In the genomic region with DNA sequence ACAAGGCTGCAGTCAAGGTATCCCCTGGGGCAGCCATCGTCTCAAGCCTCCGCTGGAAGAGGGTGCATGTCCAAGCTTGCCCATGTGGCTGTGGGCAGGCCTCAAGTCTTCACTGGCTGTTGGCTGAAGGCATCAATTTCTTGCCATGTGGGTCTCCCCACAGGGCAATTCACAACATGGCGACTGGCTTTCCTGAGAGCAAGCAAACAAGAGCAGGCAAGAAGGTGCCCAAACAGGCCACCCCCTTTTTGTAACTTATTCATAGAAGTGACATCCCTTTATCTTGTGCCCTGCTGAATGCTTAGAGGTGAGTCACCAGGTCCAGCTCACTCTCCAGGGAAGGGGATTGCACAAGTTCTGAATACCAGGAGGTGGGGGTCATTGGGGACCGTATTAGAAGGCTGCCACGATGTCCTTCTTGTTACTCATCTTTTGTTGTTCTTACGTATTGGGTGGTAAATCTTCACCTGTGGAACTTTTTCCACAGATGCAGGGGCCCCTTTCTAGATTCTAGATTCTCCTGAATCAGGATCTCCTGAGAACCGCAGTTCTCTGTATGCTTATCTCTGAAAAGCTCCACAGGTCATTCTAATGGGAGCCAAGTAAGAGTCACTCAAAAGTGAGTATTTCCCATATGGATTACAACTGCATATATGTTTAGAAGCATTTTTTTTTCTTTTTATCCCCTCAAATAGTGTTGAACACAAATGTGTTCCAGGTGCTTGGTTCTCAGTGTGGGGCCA, we compare ENCODE assay signal across 10 cellular contexts. TPM values are rescaled to one million over a fixed set of nuclear protein-coding genes. Genes with fewer than 3 reads are reported as not detected.
A peak's percentile ranks its signal among the peaks of the same experiment; 100 is the strongest.
DNase-seq lines count a peak whose midpoint lies in the region; ATAC-seq, FAIRE-seq and TF ChIP-seq lines count a peak whose summit lies in the region.
"Had no signal": no experiment of that assay in that cellular context is flagged by ENCODE, and none has a peak within 500 bp of the region (broad histone marks: within the 10 kb centered on the region; RNA-seq: fewer than 3 reads in every experiment).

No MANE protein-coding gene starts in this region.

- intact Hi-C loops in activated CD4-positive, alpha-beta memory T cell treated with anti-CD3 and anti-CD28 coated beads for 36 hours (cut with micrococcal nuclease), result no loop called here
- intact Hi-C loops in MCF 10A (cut with micrococcal nuclease) (loop anchor here (2.0 kb wide), 1 partner anchor 15 kb away; no protein-coding TSS in a partner anchor), aorta (cut with DNase I) (no loop called here)

- peak; percentile 4 for DNase-seq in activated CD4-positive, alpha-beta memory T cell treated with anti-CD3 and anti-CD28 coated beads for 36 hours
- DNase-seq in activated CD4-positive, alpha-beta memory T cell treated with anti-CD3 and anti-CD28 coated beads, Interleukin-2, amount 10 ng/mL, durations not matched to agents 7 days and 5 days, result no peak
- DNase-seq in MCF 10A (ENCODE audit: unreplicated experiment) (peak; percentile 96), aorta (peak in 1 of 2 donors; percentile 75), D721Med (ENCODE audit: insufficient read length, low spot score) (no peak), ecto neural progenitor cell (ENCODE audit: low spot score) (no peak)
- DNase-seq: activated CD8-positive, alpha-beta T cell treated with anti-CD3 and anti-CD28 coated beads for 36 hours; DND-41 had no signal

- no peak overlapping the region for H3K4me3 Mint-ChIP-seq in activated CD4-positive, alpha-beta memory T cell treated with anti-CD3 and anti-CD28 coated beads for 36 hours
- H3K4me3 Mint-ChIP-seq in activated CD4-positive, alpha-beta memory T cell treated with anti-CD3 and anti-CD28 coated beads, Interleukin-2, amount 10 ng/mL, durations not matched to agents 7 days and 5 days, result no peak overlapping the region
- H3K4me3 Mint-ChIP-seq in MCF 10A (ENCODE audit: unreplicated experiment), result peak overlapping the region; percentile 49
- H3K4me3 Mint-ChIP-seq: activated CD8-positive, alpha-beta T cell treated with anti-CD3 and anti-CD28 coated beads for 36 hours had no signal

- no peaks in the 10 kb centered on the region for H3K36me3 Mint-ChIP-seq in activated CD4-positive, alpha-beta memory T cell treated with anti-CD3 and anti-CD28 coated beads for 36 hours
- H3K36me3 Mint-ChIP-seq in activated CD4-positive, alpha-beta memory T cell treated with anti-CD3 and anti-CD28 coated beads, Interleukin-2, amount 10 ng/mL, durations not matched to agents 7 days and 5 days (ENCODE audit: low read depth), result no peaks in the 10 kb centered on the region
- H3K36me3 Mint-ChIP-seq in MCF 10A (ENCODE audit: insufficient read depth, unreplicated experiment), result no peaks in the 10 kb centered on the region

- H3K9me3 ChIP-seq in liver (ENCODE audit: control insufficient read depth in 4 of 4, low read length in 3 of 4) (no peaks in the 10 kb centered on the region), aorta (ENCODE audit: control insufficient read depth, low read length) (no peaks in the 10 kb centered on the region)

- CTCF ChIA-PET in activated CD4-positive, alpha-beta memory T cell treated with anti-CD3 and anti-CD28 coated beads for 36 hours (lab: Charles Lee), result interaction anchor here (0.6 to 1.6 kb wide), 4 partner anchors 14 to 748 kb away, joined by 3 to 5 read pairs (median 3); no protein-coding TSS in a partner anchor
- CTCF ChIA-PET in activated CD4-positive, alpha-beta memory T cell treated with anti-CD3 and anti-CD28 coated beads, Interleukin-2, amount 10 ng/mL, durations not matched to agents 7 days and 5 days (lab: Charles Lee), result interaction anchor here (0.5 to 1.7 kb wide), 3 partner anchors 21 to 79 kb away, joined by 3 to 8 read pairs (median 4); no protein-coding TSS in a partner anchor
- CTCF ChIA-PET in MCF 10A (lab: Yijun Ruan, JAX), result interaction anchor here (0.7 to 4.1 kb wide), 10 partner anchors 11 to 215 kb away, joined by 3 to 55 read pairs (median 4); no protein-coding TSS in a partner anchor

- H3K27ac ChIP-seq in liver (ENCODE audit: low read depth in 1 of 2, low read length in 2 of 2) (peak overlapping the region; percentile 43 to 47), aorta (ENCODE audit: low read depth in 1 of 2, low read length in 2 of 2) (peak overlapping the region in 1 of 2 donors; percentile 0)

- no peaks in the 10 kb centered on the region for H3K36me3 ChIP-seq in liver (ENCODE audit: control insufficient read depth in 4 of 4, insufficient read depth in 3 of 4, low read depth in 1 of 4, low read length in 3 of 4)
- no peaks in the 10 kb centered on the region for H3K36me3 ChIP-seq in aorta (ENCODE audit: control insufficient read depth in 1 of 2, insufficient read depth in 2 of 2, low read length in 1 of 2)

- no peak for TF ChIP-seq CTCF in MCF 10A (IDR thresholded peaks at IDR 0.05; ENCODE audit: unreplicated experiment)
- TF ChIP-seq CTCF in liver (IDR thresholded peaks at IDR 0.05; ENCODE audit: low read depth, low read length, missing input control), result no peak
- TF ChIP-seq CTCF in D721Med (IDR thresholded peaks at IDR 0.05; ENCODE audit: insufficient read depth, missing control alignments), result no peak

- POLR2A ChIA-PET in activated CD4-positive, alpha-beta memory T cell treated with anti-CD3 and anti-CD28 coated beads for 36 hours (lab: Charles Lee), result no interaction called here
- POLR2A ChIA-PET in activated CD4-positive, alpha-beta memory T cell treated with anti-CD3 and anti-CD28 coated beads, Interleukin-2, amount 10 ng/mL, durations not matched to agents 7 days and 5 days (lab: Charles Lee), result no interaction called here
- POLR2A ChIA-PET in MCF 10A (lab: Yijun Ruan, JAX), result interaction anchor here (0.6 to 4.1 kb wide), 25 partner anchors 11 to 1262 kb away, joined by 3 to 82 read pairs (median 4); partner anchors contain the start of genes MICAL2 and USP47

- no TSS peak for BruUV-seq in MCF 10A (replicated peaks; lab: Mats Ljungman, UMichigan)

- ATAC-seq in aorta (ENCODE audit: low FRiP score) (peak; percentile 42), GM18861 (IDR thresholded peaks at IDR 0.05; ENCODE audit: unreplicated experiment) (no peak)
- ATAC-seq: activated CD8-positive, alpha-beta T cell treated with anti-CD3 and anti-CD28 coated beads for 36 hours had no signal

- FAIRE-seq in D721Med (lab: Jason Lieb, UNC), result no peak

- no peaks in the 10 kb centered on the region for H3K9me3 Mint-ChIP-seq in activated CD4-positive, alpha-beta memory T cell treated with anti-CD3 and anti-CD28 coated beads for 36 hours
- peaks cover 3% of the 10 kb centered on the region for H3K9me3 Mint-ChIP-seq in activated CD4-positive, alpha-beta memory T cell treated with anti-CD3 and anti-CD28 coated beads, Interleukin-2, amount 10 ng/mL, durations not matched to agents 7 days and 5 days
- H3K9me3 Mint-ChIP-seq in MCF 10A (ENCODE audit: unreplicated experiment), result no peaks in the 10 kb centered on the region

- H3K27me3 Mint-ChIP-seq in activated CD4-positive, alpha-beta memory T cell treated with anti-CD3 and anti-CD28 coated beads for 36 hours, result no peaks in the 10 kb centered on the region
- peaks cover 10% of the 10 kb centered on the region for H3K27me3 Mint-ChIP-seq in activated CD4-positive, alpha-beta memory T cell treated with anti-CD3 and anti-CD28 coated beads, Interleukin-2, amount 10 ng/mL, durations not matched to agents 7 days and 5 days
- no peaks in the 10 kb centered on the region for H3K27me3 Mint-ChIP-seq in MCF 10A (ENCODE audit: insufficient read depth, unreplicated experiment)
- H3K27me3 Mint-ChIP-seq: activated CD8-positive, alpha-beta T cell treated with anti-CD3 and anti-CD28 coated beads for 36 hours had no signal

- peaks cover 8 to 24% (median 17%) of the 10 kb centered on the region in 4 donors for H3K4me1 ChIP-seq in liver (ENCODE audit: control insufficient read depth in 4 of 4, insufficient read depth in 4 of 4, low read length in 3 of 4)
- H3K4me1 ChIP-seq in aorta (ENCODE audit: control insufficient read depth in 1 of 2, insufficient read depth in 2 of 2, low read length in 2 of 2), result no peaks in the 10 kb centered on the region

- H3K4me3 ChIP-seq in liver (ENCODE audit: low read depth in 1 of 3, low read length in 3 of 3) (no peak overlapping the region), aorta (ENCODE audit: low read length in 2 of 2) (no peak overlapping the region)

- WGBS in liver, result 58% methylated on average over 7 of the region's 7 CpGs
- WGBS in aorta, 2 donors, result 55 to 65% methylated on average over 7 of the region's 7 CpGs

- no peak for TF ChIP-seq RAD21 in liver (IDR thresholded peaks at IDR 0.05)

- H3K27ac Mint-ChIP-seq in activated CD4-positive, alpha-beta memory T cell treated with anti-CD3 and anti-CD28 coated beads for 36 hours, result peak overlapping the region; percentile 33
- no peak overlapping the region for H3K27ac Mint-ChIP-seq in activated CD4-positive, alpha-beta memory T cell treated with anti-CD3 and anti-CD28 coated beads, Interleukin-2, amount 10 ng/mL, durations not matched to agents 7 days and 5 days
- peak overlapping the region; percentile 95 for H3K27ac Mint-ChIP-seq in MCF 10A (ENCODE audit: low read depth, unreplicated experiment)
- H3K27ac Mint-ChIP-seq: activated CD8-positive, alpha-beta T cell treated with anti-CD3 and anti-CD28 coated beads for 36 hours had no signal

- H3K9ac ChIP-seq in liver (ENCODE audit: low read depth in 1 of 2, low read length in 2 of 2), result no peak overlapping the region

- H3K27me3 ChIP-seq in liver (ENCODE audit: control insufficient read depth in 4 of 4, insufficient read depth in 4 of 4, low read length in 3 of 4) (no peaks in the 10 kb centered on the region), aorta (ENCODE audit: control insufficient read depth in 1 of 2, insufficient read depth in 2 of 2, low read length in 1 of 2) (no peaks in the 10 kb centered on the region)

- H3K4me1 Mint-ChIP-seq in activated CD4-positive, alpha-beta memory T cell treated with anti-CD3 and anti-CD28 coated beads for 36 hours (ENCODE audit: low read depth), result peaks cover 2% of the 10 kb centered on the region
- H3K4me1 Mint-ChIP-seq in activated CD4-positive, alpha-beta memory T cell treated with anti-CD3 and anti-CD28 coated beads, Interleukin-2, amount 10 ng/mL, durations not matched to agents 7 days and 5 days, result peaks cover 14% of the 10 kb centered on the region
- H3K4me1 Mint-ChIP-seq in MCF 10A (ENCODE audit: insufficient read depth, unreplicated experiment), result peaks cover 48% of the 10 kb centered on the region

RNA-seq across cellular contexts. Expression of gene MICAL2, which starts 44.2 kb away (rescaled TPM):
- 100 to 1,000 TPM; 213 to 220 TPM for total RNA-seq in activated CD4-positive, alpha-beta memory T cell treated with anti-CD3 and anti-CD28 coated beads for 36 hours
- 100 to 1,000 TPM; 135 to 143 TPM for total RNA-seq in activated CD4-positive, alpha-beta memory T cell treated with anti-CD3 and anti-CD28 coated beads, Interleukin-2, amount 10 ng/mL, durations not matched to agents 7 days and 5 days
- total RNA-seq in MCF 10A (2022) (151 and 154 TPM in 2 replicates), liver (100 to 1,000 TPM in 1 of 2 donors, 10 to 100 TPM in 1; 65.6 to 113 TPM), aorta (100 to 1,000 TPM; 315 to 605 TPM)
- polyA plus RNA-seq in liver (10 to 100 TPM; 17.5 to 20.3 TPM), aorta (100 to 1,000 TPM in 1 of 2 donors, 10 to 100 TPM in 1; 87.7 to 245 TPM)

RNA-seq across cellular contexts. Expression of gene DKK3, which starts 57.8 kb away (rescaled TPM):
- not detected for total RNA-seq in activated CD4-positive, alpha-beta memory T cell treated with anti-CD3 and anti-CD28 coated beads for 36 hours
- total RNA-seq in activated CD4-positive, alpha-beta memory T cell treated with anti-CD3 and anti-CD28 coated beads, Interleukin-2, amount 10 ng/mL, durations not matched to agents 7 days and 5 days, result not detected
- total RNA-seq in MCF 10A (2022) (0.25 and 0.33 TPM in 2 replicates), liver (1 to 10 TPM; 9.9 TPM), aorta (100 to 1,000 TPM; 250 to 313 TPM)
- polyA plus RNA-seq in liver (1 to 10 TPM; 3.1 to 4.4 TPM), aorta (100 to 1,000 TPM; 471 to 938 TPM)
- total RNA-seq: activated CD8-positive, alpha-beta T cell treated with anti-CD3 and anti-CD28 coated beads for 36 hours had no signal

Comparison
In these comparisons a context has a peak if more than half of its experiments do, and no peak if none do; other contexts are left out.
1. DNase-seq: peak in activated CD4-positive, alpha-beta memory T cell treated with anti-CD3 and anti-CD28 coated beads for 36 hours (single experiment) and MCF 10A (single experiment); none in activated CD4-positive, alpha-beta memory T cell treated with anti-CD3 and anti-CD28 coated beads, Interleukin-2, amount 10 ng/mL, durations not matched to agents 7 days and 5 days (single experiment), D721Med (single experiment) and ecto neural progenitor cell (single experiment).
2. RNA of gene DKK3, which starts 57.8 kb away (total RNA-seq): 250 to 313 TPM in aorta; 9.9 TPM in liver, 0.25 to 0.33 TPM in MCF 10A, not detected in activated CD4-positive, alpha-beta memory T cell treated with anti-CD3 and anti-CD28 coated beads for 36 hours and not detected in activated CD4-positive, alpha-beta memory T cell treated with anti-CD3 and anti-CD28 coated beads, Interleukin-2, amount 10 ng/mL, durations not matched to agents 7 days and 5 days; every median in the first group is over 10 times any median in the second.